Comparison of ENCODE assay signal across 8 cellular contexts in the genomic region with DNA sequence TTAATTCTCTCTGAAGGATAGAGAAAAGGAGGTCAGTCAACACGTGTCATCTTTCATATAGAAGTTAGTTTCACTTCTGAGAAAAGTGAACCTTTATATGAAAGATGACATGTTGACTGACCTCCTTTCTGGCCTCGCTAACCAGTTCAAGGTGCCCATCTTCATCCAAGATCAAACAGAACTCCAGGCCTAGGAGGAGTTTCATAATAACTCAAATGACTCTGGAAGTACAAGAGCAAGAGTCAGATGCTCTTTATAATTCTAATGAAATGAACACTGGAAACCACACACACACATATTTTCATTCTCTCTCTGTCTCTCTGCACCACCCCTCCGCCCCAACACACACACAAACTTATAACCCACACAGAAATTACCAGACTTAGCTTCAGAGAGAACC. TPM values are rescaled to one million over a fixed set of nuclear protein-coding genes. Genes with fewer than 3 reads are reported as not detected.
DNase-seq lines count a peak whose midpoint lies in the region; ATAC-seq, FAIRE-seq and TF ChIP-seq lines count a peak whose summit lies in the region.

No MANE protein-coding gene starts in this region.

- H3K27ac Mint-ChIP-seq in mesothelial cell of epicardium, result peak overlapping the region; percentile 77

- H3K27me3 ChIP-seq in Panc1 (ENCODE audit: control insufficient read depth, insufficient read depth, low read length), result no peaks in the 10 kb centered on the region

- CTCF ChIA-PET in Panc1 (lab: Charles Lee), result no interaction called here

- in situ Hi-C loops in Panc1 (cut with HindIII; ENCODE audit: low pct_unique_long_range_greater_than_20kb, low sequenced_read_pairs), result no loop called here

- ATAC-seq in GM21717 (IDR thresholded peaks at IDR 0.05; ENCODE audit: unreplicated experiment), result peak; percentile 41
- ATAC-seq in Panc1, result peak; percentile 38; the same call in 1 of the 2 replicates

- no peak overlapping the region for H3K4me3 Mint-ChIP-seq in mesothelial cell of epicardium

- peak overlapping the region; percentile 76 for H3K27ac ChIP-seq in Panc1 (ENCODE audit: low read length)

- BruUV-seq in Panc1 (replicated peaks; lab: Mats Ljungman, UMichigan), result no TSS peak

- no peaks in the 10 kb centered on the region for H3K9me3 ChIP-seq in Panc1 (ENCODE audit: control insufficient read depth, insufficient read depth, low read depth, low read length)

- H3K4me3 ChIP-seq in Panc1 (ENCODE audit: low read depth in 2 of 2, low read length in 2 of 2), result peak overlapping the region in 1 of 2 experiments; percentile 21; a peak in 1 of 4 replicates

- H3K4me1 ChIP-seq in Panc1 (ENCODE audit: control insufficient read depth, insufficient read depth, low read length), result peaks cover 13% of the 10 kb centered on the region; the same call in 1 of the 2 replicates

- H3K27me3 Mint-ChIP-seq in mesothelial cell of epicardium (ENCODE audit: low read depth), result no peaks in the 10 kb centered on the region

- intact Hi-C loops in Panc1 (cut with micrococcal nuclease; ENCODE audit: unreplicated experiment), result no loop called here

- peak; percentile 75 for FAIRE-seq in GM12891 (lab: Jason Lieb, UNC)

- H3K4me1 Mint-ChIP-seq in mesothelial cell of epicardium, result peaks cover 2% of the 10 kb centered on the region

- TF ChIP-seq CTCF in Panc1 (IDR thresholded peaks at IDR 0.05) (no peak), mesothelial cell of epicardium (IDR thresholded peaks at IDR 0.05; ENCODE audit: unreplicated experiment) (no peak)

- no peaks in the 10 kb centered on the region for H3K36me3 ChIP-seq in Panc1 (ENCODE audit: control insufficient read depth, insufficient read depth, low read length)

- TF ChIP-seq POLR2A in GM12891 (IDR thresholded peaks at IDR 0.05; ENCODE audit: low read depth, low read length), result no peak

- no peak for DNase-seq in GM12891 (ENCODE audit: insufficient read length, low spot score)
- DNase-seq in Panc1 (ENCODE audit: low read depth, low spot score), result no peak
- DNase-seq in mesothelial cell of epicardium (ENCODE audit: low spot score in 2 of 2, unreplicated experiment in 2 of 2), result no peak
- DNase-seq in NCI-H510A (lab: John Stamatoyannopoulos, UW), result no peak
- DNase-seq in COR-L47 (lab: John Stamatoyannopoulos, UW), result no peak
- DNase-seq in KG1 (lab: John Stamatoyannopoulos, UW), result no peak
- DNase-seq in cerebellar nuclear complex (lab: John Stamatoyannopoulos, UW), result no peak

- POLR2A ChIA-PET in Panc1 (lab: Charles Lee), result no interaction called here

- no peaks in the 10 kb centered on the region for H3K36me3 Mint-ChIP-seq in mesothelial cell of epicardium

- peaks cover 14% of the 10 kb centered on the region for H3K9me3 Mint-ChIP-seq in mesothelial cell of epicardium

TF ChIP-seq in GM12891, 5 proteins besides CTCF, POLR2A, EP300 and RAD21:
- TF ChIP-seq POU2F2 (IDR thresholded peaks at IDR 0.05; ENCODE audit: low read depth, low read length), result no peak
- no peak for TF ChIP-seq POLR2AphosphoS5 (IDR thresholded peaks at IDR 0.05; ENCODE audit: low read depth, low read length)
- TF ChIP-seq PAX5 (IDR thresholded peaks at IDR 0.05; ENCODE audit: insufficient read depth, low read length, severe bottlenecking), result no peak
- no peak for TF ChIP-seq SPI1 (IDR thresholded peaks at IDR 0.05; ENCODE audit: low read depth, low read length)
- no peak for TF ChIP-seq TAF1 (IDR thresholded peaks at IDR 0.05; ENCODE audit: low read depth, low read length)

RNA-seq across cellular contexts. Expression of a gene that starts 16.3 kb away (rescaled TPM):
- polyA plus RNA-seq in GM12891 (2012; ENCODE audit: low read depth, missing spikeins), result 13.8 TPM
- total RNA-seq in Panc1 (2021; ENCODE audit: unreplicated experiment), result 7.8 TPM
- polyA plus RNA-seq in Panc1 (2012; ENCODE audit: insufficient read length), result 5.2 TPM
- 7.7 to 10.8 TPM (median 10.4 TPM) in 3 replicates for total RNA-seq in mesothelial cell of epicardium
